ENCODE assay signal across 8 cellular contexts in genomic region chr17:27892866-27893769, GRCh38. TPM values are rescaled to one million over a fixed set of nuclear protein-coding genes. Genes with fewer than 3 reads are reported as not detected.
DNase-seq lines count a peak whose midpoint lies in the region; ATAC-seq, FAIRE-seq and TF ChIP-seq lines count a peak whose summit lies in the region.

TSS of gene LYRM9 (minus strand) at chr17:27893365. CDS start at chr17:27882694, 10,671 bp downstream.

- H3K4me1 ChIP-seq in right lobe of liver = peaks cover 0 to 4% (median 0%) of the 10 kb centered on the region in 4 donors

- H3K27me3 ChIP-seq in right lobe of liver = no peaks in the 10 kb centered on the region

- TF ChIP-seq CTCF in right lobe of liver (IDR thresholded peaks at IDR 0.05) = peak; percentile 92 to 98 (median 96)

- TF ChIP-seq POLR2A in right lobe of liver (IDR thresholded peaks at IDR 0.05) = peak; percentile 62

- peak within 1 kb of the TSS; percentile 63 to 86 (median 85) for H3K4me3 ChIP-seq in right lobe of liver

- no peaks in the 10 kb centered on the region for H3K36me3 ChIP-seq in right lobe of liver

- WGBS in right lobe of liver (ENCODE audit: insufficient coverage, low coverage, low lambda C conversion rate, missing lambda C conversion rate) = 10% methylated on average over 18 of the region's 75 CpGs

- ATAC-seq in HG03457 (IDR thresholded peaks at IDR 0.05; ENCODE audit: unreplicated experiment) (peak; percentile 77), right lobe of liver (peak; percentile 97 to 99 (median 98))

- DNase-seq in C1 segment of cervical spinal cord (lab: John Stamatoyannopoulos, UW) (peak; percentile 27 to 97 (median 86)), GM19239 (ENCODE audit: insufficient read length, low spot score) (peak; percentile 86), NCI-H526 treated with DMSO at 0.1 percent for 48 hours (lab: John Stamatoyannopoulos, UW) (peak; percentile 95), dermis microvascular lymphatic vessel endothelial cell (ENCODE audit: low read depth in 2 of 2) (peak; percentile 65 to 88), right lobe of liver (peak; percentile 94)
- DNase-seq in activated CD4-positive, alpha-beta T cell treated with anti-CD3 and anti-CD28 coated beads, Interleukin-2, amount 50 U/mL, for 4 hours = peak; percentile 85 to 88
- peak; percentile 86 to 96 for DNase-seq in stimulated activated CD4-positive, alpha-beta T cell treated with anti-CD3 and anti-CD28 coated beads, Interleukin-4, amount 100 ng/mL, for 4 hours

- no peaks in the 10 kb centered on the region for H3K9me3 ChIP-seq in right lobe of liver

- FAIRE-seq in GM19239 (lab: Jason Lieb, UNC) = peak; percentile 87

- intact Hi-C loops in right lobe of liver (cut with DNase I) = no loop called here

- H3K27ac ChIP-seq in right lobe of liver = peak within 1 kb of the TSS; percentile 73 to 88 (median 86)

RNA-seq across cellular contexts. Expression of gene LYRM9, which starts in this region (rescaled TPM):
- total RNA-seq in dermis microvascular lymphatic vessel endothelial cell (3.6 and 6.3 TPM in 2 replicates), right lobe of liver (1 to 10 TPM; 4.1 to 7.2 (median 5.5) TPM)

Comparison
In these comparisons a context has a peak if more than half of its experiments do, and no peak if none do; other contexts are left out.
1. Peak in every context shown above with its lines: DNase-seq, ATAC-seq, H3K4me3 ChIP-seq and H3K27ac ChIP-seq.